Comparison of ENCODE assay signal across 8 cellular contexts in genomic region chr22:31218565-31219262, GRCh38. TPM values are rescaled to one million over a fixed set of nuclear protein-coding genes. Genes with fewer than 3 reads are reported as not detected.
DNase-seq lines count a peak whose midpoint lies in the region; ATAC-seq and TF ChIP-seq lines count a peak whose summit lies in the region.

No MANE protein-coding gene starts in this region.

- H3K4me3 ChIP-seq in esophagus (ENCODE audit: low read depth in 1 of 2, low read length in 2 of 2) (no peak overlapping the region), smooth muscle cell (no peak overlapping the region), mucosa of descending colon (no peak overlapping the region)

- H3K9me3 ChIP-seq in esophagus (ENCODE audit: control insufficient read depth in 2 of 2, insufficient read depth in 1 of 2, low read depth in 1 of 2, low read length in 1 of 2) (no peaks in the 10 kb centered on the region), smooth muscle cell (replicated peaks; ENCODE audit: low read depth) (no peaks in the 10 kb centered on the region), mucosa of descending colon (no peaks in the 10 kb centered on the region)

- intact Hi-C loops in mucosa of descending colon (cut with DNase I, micrococcal nuclease): no loop called here

- 48% methylated on average over 4 of the region's 4 CpGs for WGBS in esophagus, 2 donors
- 77% methylated on average over 4 of the region's 4 CpGs for WGBS in smooth muscle cell (ENCODE audit: low lambda C conversion rate)

- peak overlapping the region; percentile 43 for H3K27ac Mint-ChIP-seq in T-helper 2 cell treated with Interferon-gamma antibody and Interleukin-4, amounts not matched to agents 5 μg/mL and 100 μg/mL, for 36 hours

- H3K4me2 ChIP-seq in smooth muscle cell: no peak overlapping the region

- no peaks in the 10 kb centered on the region for H3K27me3 Mint-ChIP-seq in T-helper 2 cell treated with Interferon-gamma antibody and Interleukin-4, amounts not matched to agents 5 μg/mL and 100 μg/mL, for 36 hours (ENCODE audit: low read depth)

- TF ChIP-seq CTCF in smooth muscle cell (IDR thresholded peaks at IDR 0.05; ENCODE audit: borderline replicate concordance, insufficient read depth, poor library complexity, severe bottlenecking) (no peak), mucosa of descending colon (IDR thresholded peaks at IDR 0.05) (no peak)

- no peak overlapping the region for H3K9ac ChIP-seq in smooth muscle cell (ENCODE audit: low read depth)

- peaks cover 4% of the 10 kb centered on the region for H3K79me2 ChIP-seq in smooth muscle cell (ENCODE audit: low read depth)

- H3K4me1 ChIP-seq in esophagus (ENCODE audit: control insufficient read depth in 2 of 2, insufficient read depth in 2 of 2, low read length in 1 of 2) (peaks cover 0 to 6% of the 10 kb centered on the region in 2 donors), smooth muscle cell (ENCODE audit: low read depth) (peaks cover 21% of the 10 kb centered on the region), mucosa of descending colon (ENCODE audit: low read depth) (peaks cover 61% of the 10 kb centered on the region)

- peaks cover 45% of the 10 kb centered on the region for H3K4me1 Mint-ChIP-seq in T-helper 2 cell treated with Interferon-gamma antibody and Interleukin-4, amounts not matched to agents 5 μg/mL and 100 μg/mL, for 36 hours (ENCODE audit: low read depth)

- no peak for DNase-seq in T-helper 2 cell treated with Interferon-gamma antibody and Interleukin-4, amounts not matched to agents 5 μg/mL and 100 μg/mL, for 36 hours (ENCODE audit: low spot score)
- DNase-seq in T-helper 2 cell (no peak), NCI-H526 (lab: John Stamatoyannopoulos, UW) (peak; percentile 63 to 86), smooth muscle cell (lab: John Stamatoyannopoulos, UW; ENCODE audit: unreplicated experiment) (no peak), left lobe of liver (ENCODE audit: low spot score) (no peak), mucosa of descending colon (no peak), NCI-H128 (lab: John Stamatoyannopoulos, UW; ENCODE audit: unreplicated experiment) (no peak)

- H3F3A ChIP-seq in smooth muscle cell (ENCODE audit: low read depth): no peaks in the 10 kb centered on the region

- H3K36me3 Mint-ChIP-seq in T-helper 2 cell treated with Interferon-gamma antibody and Interleukin-4, amounts not matched to agents 5 μg/mL and 100 μg/mL, for 36 hours (ENCODE audit: low read depth): peaks cover 15% of the 10 kb centered on the region

- H3K27me3 ChIP-seq in esophagus (ENCODE audit: control insufficient read depth in 1 of 2, insufficient read depth in 2 of 2, low read length in 2 of 2) (no peaks in the 10 kb centered on the region), smooth muscle cell (ENCODE audit: low read depth) (no peaks in the 10 kb centered on the region)

- no peaks in the 10 kb centered on the region for H4K20me1 ChIP-seq in smooth muscle cell (ENCODE audit: low read depth)

- H3K9me3 Mint-ChIP-seq in T-helper 2 cell treated with Interferon-gamma antibody and Interleukin-4, amounts not matched to agents 5 μg/mL and 100 μg/mL, for 36 hours: no peaks in the 10 kb centered on the region

- H3K36me3 ChIP-seq in esophagus (ENCODE audit: control insufficient read depth in 2 of 2, insufficient read depth in 2 of 2, low read length in 1 of 2) (no peaks in the 10 kb centered on the region), smooth muscle cell (ENCODE audit: low read depth) (no peaks in the 10 kb centered on the region), mucosa of descending colon (ENCODE audit: low read depth) (no peaks in the 10 kb centered on the region)

- no peak overlapping the region for H2AFZ ChIP-seq in smooth muscle cell (ENCODE audit: low read depth)

- H3K27ac ChIP-seq in esophagus (ENCODE audit: low read depth in 2 of 2, low read length in 1 of 2) (peak overlapping the region; percentile 72 to 80), smooth muscle cell (ENCODE audit: low read depth) (peak overlapping the region; percentile 23)

- ATAC-seq in left lobe of liver: no peak
- ATAC-seq in mucosa of descending colon: no peak

- no peak overlapping the region for H3K4me3 Mint-ChIP-seq in T-helper 2 cell treated with Interferon-gamma antibody and Interleukin-4, amounts not matched to agents 5 μg/mL and 100 μg/mL, for 36 hours

RNA-seq across cellular contexts. Expression of gene LIMK2, which starts 6.6 kb away (rescaled TPM):
- polyA plus RNA-seq in esophagus: 10 to 100 TPM; 43.5 to 57.4 TPM
- 126 and 147 TPM in 2 replicates for total RNA-seq in smooth muscle cell
- polyA plus RNA-seq in smooth muscle cell: 85.7 and 141 TPM in 2 replicates
- 7.3 TPM for total RNA-seq in left lobe of liver
- 100 to 1,000 TPM in 2 of 3 donors, 10 to 100 TPM in 1; 76.7 to 137 (median 120) TPM for total RNA-seq in mucosa of descending colon

RNA-seq across cellular contexts. Expression of gene RNF185, which starts 58.7 kb away (rescaled TPM):
- 10 to 100 TPM; 14.4 to 22.4 TPM for polyA plus RNA-seq in esophagus
- 39.8 and 40.2 TPM in 2 replicates for total RNA-seq in smooth muscle cell
- polyA plus RNA-seq in smooth muscle cell: 41.8 and 45.0 TPM in 2 replicates
- total RNA-seq in left lobe of liver: 33.5 TPM
- total RNA-seq in mucosa of descending colon: 10 to 100 TPM; 33.8 to 43.1 (median 38.4) TPM

Comparison
In these comparisons a context has a peak if more than half of its experiments do, and no peak if none do; other contexts are left out.
1. DNase-seq: peak in NCI-H526 (2 of 2); none in T-helper 2 cell treated with Interferon-gamma antibody and Interleukin-4, amounts not matched to agents 5 μg/mL and 100 μg/mL, for 36 hours (single experiment), T-helper 2 cell (0 of 5), smooth muscle cell (single experiment), left lobe of liver (single experiment), mucosa of descending colon (0 of 3) and NCI-H128 (single experiment).